ENCODE assay signal across 1 cellular context in genomic region chr13:73961181-73961580, GRCh38.
TF ChIP-seq lines count a peak whose summit lies in the region.

No MANE protein-coding gene starts in this region.

TF ChIP-seq in GM23338, 12 proteins besides CTCF, POLR2A, EP300 and RAD21:
- TF ChIP-seq ZNF462 (CRISPR knock-in tag; IDR thresholded peaks at IDR 0.05), result no peak
TF ChIP-seq in GM23338: peak in this region for 0.
